In genomic region chr4:85842540-85842939, GRCh38 we compare ENCODE assay signal across 8 cellular contexts.
DNase-seq lines count a peak whose midpoint lies in the region; ATAC-seq and TF ChIP-seq lines count a peak whose summit lies in the region.

No MANE protein-coding gene starts in this region.

- H3K27me3 ChIP-seq in heart left ventricle (no peaks in the 10 kb centered on the region), aorta (ENCODE audit: control insufficient read depth in 1 of 2, insufficient read depth in 2 of 2, low read length in 1 of 2) (no peaks in the 10 kb centered on the region)

- H3K36me3 ChIP-seq in heart left ventricle, result no peaks in the 10 kb centered on the region
- no peaks in the 10 kb centered on the region for H3K36me3 ChIP-seq in aorta (ENCODE audit: control insufficient read depth in 1 of 2, insufficient read depth in 2 of 2, low read length in 1 of 2)

- ATAC-seq in heart left ventricle (peak; percentile 37 to 87 (median 72)), aorta (ENCODE audit: low FRiP score) (peak; percentile 71), HG02885 (IDR thresholded peaks at IDR 0.05; ENCODE audit: poor library complexity, unreplicated experiment) (no peak)

- no peak for TF ChIP-seq CTCF in heart left ventricle (IDR thresholded peaks at IDR 0.05)

- WGBS in heart left ventricle, 4 donors, result 69 to 81% (median 74%) methylated on average over 7 of the region's 7 CpGs
- WGBS in aorta, 2 donors, result 18 to 21% methylated on average over 7 of the region's 7 CpGs

- DNase-seq in heart left ventricle (peak in 3 of 5 donors; percentile 24 to 33 (median 24)), cardiac septum (ENCODE audit: low spot score) (no peak), amygdala (lab: John Stamatoyannopoulos, UW) (peak in 40 of 56 donors; percentile 1 to 76 (median 34)), lung microvascular endothelial cell (ENCODE audit: low read depth in 2 of 2) (peak; percentile 75 to 96), aorta (peak in 1 of 2 donors; percentile 75), GOT3 (lab: John Stamatoyannopoulos, UW) (no peak)
- DNase-seq in activated CD8-positive, alpha-beta memory T cell treated with anti-CD3 and anti-CD28 coated beads, Interleukin-2, amount 50 U/mL, for 4 hours, result no peak

- H3K4me1 ChIP-seq in heart left ventricle, result peaks cover 0 to 10% (median 0%) of the 10 kb centered on the region in 12 donors
- no peaks in the 10 kb centered on the region for H3K4me1 ChIP-seq in aorta (ENCODE audit: control insufficient read depth in 1 of 2, insufficient read depth in 2 of 2, low read length in 2 of 2)

- H3K27ac ChIP-seq in heart left ventricle, result peak overlapping the region in 4 of 12 donors; percentile 14 to 77 (median 39)
- H3K27ac ChIP-seq in aorta (ENCODE audit: low read depth in 1 of 2, low read length in 2 of 2), result peak overlapping the region in 1 of 2 donors; percentile 44

- TF ChIP-seq POLR2A in heart left ventricle (IDR thresholded peaks at IDR 0.05), result no peak

- intact Hi-C loops in heart left ventricle (cut with DNase I) (no loop called here), cardiac septum (cut with DNase I) (no loop called here), aorta (cut with DNase I) (no loop called here)

- H3K9me3 ChIP-seq in heart left ventricle, result no peaks in the 10 kb centered on the region
- H3K9me3 ChIP-seq in aorta (ENCODE audit: control insufficient read depth, low read length), result no peaks in the 10 kb centered on the region

- H3K4me3 ChIP-seq in heart left ventricle (no peak overlapping the region), aorta (ENCODE audit: low read length in 2 of 2) (no peak overlapping the region)

Comparison
In these comparisons a context has a peak if more than half of its experiments do, and no peak if none do; other contexts are left out.
1. DNase-seq: peak in heart left ventricle (3 of 5), amygdala (40 of 56) and lung microvascular endothelial cell (2 of 2); none in cardiac septum (single experiment), activated CD8-positive, alpha-beta memory T cell treated with anti-CD3 and anti-CD28 coated beads, Interleukin-2, amount 50 U/mL, for 4 hours (single experiment) and GOT3 (single experiment).